ENCODE assay signal across 1 cellular context in genomic region chr10:48459270-48460147, GRCh38.
TF ChIP-seq lines count a peak whose summit lies in the region.

No MANE protein-coding gene starts in this region.

TF ChIP-seq in GM23338, 12 proteins besides CTCF, POLR2A, EP300 and RAD21 (continued from another document):
- TF ChIP-seq, protein P1, sequence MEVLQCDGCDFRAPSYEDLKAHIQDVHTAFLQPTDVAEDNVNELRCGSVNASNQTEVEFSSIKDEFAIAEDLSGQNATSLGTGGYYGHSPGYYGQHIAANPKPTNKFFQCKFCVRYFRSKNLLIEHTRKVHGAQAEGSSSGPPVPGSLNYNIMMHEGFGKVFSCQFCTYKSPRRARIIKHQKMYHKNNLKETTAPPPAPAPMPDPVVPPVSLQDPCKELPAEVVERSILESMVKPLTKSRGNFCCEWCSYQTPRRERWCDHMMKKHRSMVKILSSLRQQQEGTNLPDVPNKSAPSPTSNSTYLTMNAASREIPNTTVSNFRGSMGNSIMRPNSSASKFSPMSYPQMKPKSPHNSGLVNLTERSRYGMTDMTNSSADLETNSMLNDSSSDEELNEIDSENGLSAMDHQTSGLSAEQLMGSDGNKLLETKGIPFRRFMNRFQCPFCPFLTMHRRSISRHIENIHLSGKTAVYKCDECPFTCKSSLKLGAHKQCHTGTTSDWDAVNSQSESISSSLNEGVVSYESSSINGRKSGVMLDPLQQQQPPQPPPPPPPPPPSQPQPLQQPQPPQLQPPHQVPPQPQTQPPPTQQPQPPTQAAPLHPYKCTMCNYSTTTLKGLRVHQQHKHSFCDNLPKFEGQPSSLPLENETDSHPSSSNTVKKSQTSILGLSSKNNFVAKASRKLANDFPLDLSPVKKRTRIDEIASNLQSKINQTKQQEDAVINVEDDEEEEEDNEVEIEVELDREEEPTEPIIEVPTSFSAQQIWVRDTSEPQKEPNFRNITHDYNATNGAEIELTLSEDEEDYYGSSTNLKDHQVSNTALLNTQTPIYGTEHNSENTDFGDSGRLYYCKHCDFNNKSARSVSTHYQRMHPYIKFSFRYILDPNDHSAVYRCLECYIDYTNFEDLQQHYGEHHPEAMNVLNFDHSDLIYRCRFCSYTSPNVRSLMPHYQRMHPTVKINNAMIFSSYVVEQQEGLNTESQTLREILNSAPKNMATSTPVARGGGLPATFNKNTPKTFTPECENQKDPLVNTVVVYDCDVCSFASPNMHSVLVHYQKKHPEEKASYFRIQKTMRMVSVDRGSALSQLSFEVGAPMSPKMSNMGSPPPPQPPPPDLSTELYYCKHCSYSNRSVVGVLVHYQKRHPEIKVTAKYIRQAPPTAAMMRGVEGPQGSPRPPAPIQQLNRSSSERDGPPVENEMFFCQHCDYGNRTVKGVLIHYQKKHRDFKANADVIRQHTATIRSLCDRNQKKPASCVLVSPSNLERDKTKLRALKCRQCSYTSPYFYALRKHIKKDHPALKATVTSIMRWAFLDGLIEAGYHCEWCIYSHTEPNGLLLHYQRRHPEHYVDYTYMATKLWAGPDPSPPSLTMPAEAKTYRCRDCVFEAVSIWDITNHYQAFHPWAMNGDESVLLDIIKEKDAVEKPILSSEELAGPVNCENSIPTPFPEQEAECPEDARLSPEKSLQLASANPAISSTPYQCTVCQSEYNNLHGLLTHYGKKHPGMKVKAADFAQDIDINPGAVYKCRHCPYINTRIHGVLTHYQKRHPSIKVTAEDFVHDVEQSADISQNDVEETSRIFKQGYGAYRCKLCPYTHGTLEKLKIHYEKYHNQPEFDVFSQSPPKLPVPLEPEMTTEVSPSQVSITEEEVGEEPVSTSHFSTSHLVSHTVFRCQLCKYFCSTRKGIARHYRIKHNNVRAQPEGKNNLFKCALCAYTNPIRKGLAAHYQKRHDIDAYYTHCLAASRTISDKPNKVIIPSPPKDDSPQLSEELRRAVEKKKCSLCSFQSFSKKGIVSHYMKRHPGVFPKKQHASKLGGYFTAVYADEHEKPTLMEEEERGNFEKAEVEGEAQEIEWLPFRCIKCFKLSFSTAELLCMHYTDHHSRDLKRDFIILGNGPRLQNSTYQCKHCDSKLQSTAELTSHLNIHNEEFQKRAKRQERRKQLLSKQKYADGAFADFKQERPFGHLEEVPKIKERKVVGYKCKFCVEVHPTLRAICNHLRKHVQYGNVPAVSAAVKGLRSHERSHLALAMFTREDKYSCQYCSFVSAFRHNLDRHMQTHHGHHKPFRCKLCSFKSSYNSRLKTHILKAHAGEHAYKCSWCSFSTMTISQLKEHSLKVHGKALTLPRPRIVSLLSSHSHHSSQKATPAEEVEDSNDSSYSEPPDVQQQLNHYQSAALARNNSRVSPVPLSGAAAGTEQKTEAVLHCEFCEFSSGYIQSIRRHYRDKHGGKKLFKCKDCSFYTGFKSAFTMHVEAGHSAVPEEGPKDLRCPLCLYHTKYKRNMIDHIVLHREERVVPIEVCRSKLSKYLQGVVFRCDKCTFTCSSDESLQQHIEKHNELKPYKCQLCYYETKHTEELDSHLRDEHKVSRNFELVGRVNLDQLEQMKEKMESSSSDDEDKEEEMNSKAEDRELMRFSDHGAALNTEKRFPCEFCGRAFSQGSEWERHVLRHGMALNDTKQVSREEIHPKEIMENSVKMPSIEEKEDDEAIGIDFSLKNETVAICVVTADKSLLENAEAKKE (CRISPR knock-in tag; IDR thresholded peaks at IDR 0.05): no peak
- TF ChIP-seq CREB1 (CRISPR knock-in tag; IDR thresholded peaks at IDR 0.05; ENCODE audit: low read depth) (no peak), JUNB (IDR thresholded peaks at IDR 0.05; ENCODE audit: unreplicated experiment) (no peak)
